9 cellular contexts compared by ENCODE assay signal in the genomic region with DNA sequence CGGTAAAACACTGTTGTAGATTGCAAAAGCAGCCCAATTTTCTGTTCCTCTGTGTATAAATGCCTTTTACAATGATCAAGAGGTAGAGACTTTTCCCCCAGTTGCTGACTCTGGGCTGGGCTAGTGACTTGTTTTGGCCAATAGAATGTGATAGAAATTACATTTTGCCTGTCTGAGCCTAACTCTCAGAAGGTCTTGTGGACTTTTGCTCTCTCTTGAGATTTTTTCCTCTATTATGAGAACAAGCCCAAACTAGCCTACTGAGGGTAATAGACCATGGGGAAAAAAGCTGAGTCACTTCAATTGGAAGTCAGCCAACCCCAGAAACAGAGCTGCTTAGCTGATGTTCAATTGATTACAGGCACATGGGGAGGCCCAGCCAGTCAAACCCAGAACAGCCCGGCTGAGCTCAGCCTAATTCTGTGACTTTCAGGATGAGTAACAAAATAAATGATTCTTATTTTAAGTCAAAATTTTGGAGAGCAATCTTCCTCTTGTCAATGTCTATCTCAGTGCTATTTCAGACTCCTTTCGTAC.
DNase-seq lines count a peak whose midpoint lies in the region; ATAC-seq and TF ChIP-seq lines count a peak whose summit lies in the region.
"Had no signal": no experiment of that assay in that cellular context is flagged by ENCODE, and none has a peak within 500 bp of the region (broad histone marks: within the 10 kb centered on the region; RNA-seq: fewer than 3 reads in every experiment).

No MANE protein-coding gene starts in this region.

- no peak overlapping the region for H3K27ac Mint-ChIP-seq in WTC11

- no peaks in the 10 kb centered on the region for H3K9me2 ChIP-seq in Karpas-422 (replicated peaks; ENCODE audit: insufficient read depth, low read length)

- CTCF ChIA-PET in A673 (lab: Charles Lee) (no interaction called here), HEK293 (lab: Yijun Ruan, JAX) (interaction anchor here (0.7 to 1.6 kb wide), 4 partner anchors 15 to 1432 kb away, joined by 3 to 6 read pairs (median 4); no protein-coding TSS in a partner anchor), WTC11 (lab: Charles Lee) (interaction anchor here (0.6 to 1.5 kb wide), 4 partner anchors 8 to 480 kb away, joined by 3 to 4 read pairs (median 4); no protein-coding TSS in a partner anchor)

- no peaks in the 10 kb centered on the region; the same call in 1 of the 2 replicates for H3K27me3 Mint-ChIP-seq in WTC11 (ENCODE audit: low read depth)

- H3K27me3 ChIP-seq in A673 (replicated peaks; ENCODE audit: insufficient read depth, low read depth, low read length, poor library complexity), result no peaks in the 10 kb centered on the region
- H3K27me3 ChIP-seq in Karpas-422 (ENCODE audit: low read length), result no peaks in the 10 kb centered on the region; the same call in 1 of the 2 replicates
- H3K27me3 ChIP-seq in SJSA1 (replicated peaks), result no peaks in the 10 kb centered on the region
- H3K27me3 ChIP-seq in prostate gland (replicated peaks; ENCODE audit: insufficient read depth), result no peaks in the 10 kb centered on the region

- H3K4me1 ChIP-seq in A673 (ENCODE audit: insufficient read depth, low read length, poor library complexity, severe bottlenecking) (peaks cover 14% of the 10 kb centered on the region), HEK293 (ENCODE audit: control insufficient read depth, insufficient read depth, low read length) (no peaks in the 10 kb centered on the region; the same call in 1 of the 2 replicates), Karpas-422 (ENCODE audit: low read length) (peaks cover 23% of the 10 kb centered on the region), SJSA1 (replicated peaks) (peaks cover 22% of the 10 kb centered on the region), prostate gland (replicated peaks) (no peaks in the 10 kb centered on the region)

- H3K79me2 ChIP-seq in Karpas-422 (ENCODE audit: low read length), result no peaks in the 10 kb centered on the region

- H3K9ac ChIP-seq in Karpas-422 (ENCODE audit: low read length), result no peak overlapping the region

- POLR2A ChIA-PET in A673 (lab: Charles Lee; ENCODE audit: low non-redundant PET), result no interaction called here
- POLR2A ChIA-PET in HEK293 (lab: Yijun Ruan, JAX), result no interaction called here
- POLR2A ChIA-PET in WTC11 (lab: Charles Lee), result no interaction called here

- H3K4me1 Mint-ChIP-seq in WTC11, result peaks cover 56% of the 10 kb centered on the region
- H3K4me1 Mint-ChIP-seq: neural crest cell had no signal

- intact Hi-C loops in A673 (cut with micrococcal nuclease; ENCODE audit: unreplicated experiment) (loop anchor here (10.0 kb wide), 1 partner anchor 157 kb away; the partner anchor contains the start of gene LIN7A), prostate gland (cut with DNase I) (no loop called here)

- H3K27ac ChIP-seq in A673 (ENCODE audit: low read depth, low read length, poor library complexity, severe bottlenecking) (peak overlapping the region; percentile 83), HEK293 (ENCODE audit: extremely low read depth, low read depth, low read length) (peak overlapping the region; percentile 57; the same call in 1 of the 2 replicates), Karpas-422 (ENCODE audit: low read length) (peak overlapping the region; percentile 44; the same call in 1 of the 2 replicates), SJSA1 (peak overlapping the region; percentile 56), prostate gland (peak overlapping the region in 1 of 2 donors; percentile 28)

- no peak overlapping the region for H2AFZ ChIP-seq in Karpas-422 (ENCODE audit: low read length)

- TF ChIP-seq CTCF in A673 (conservative IDR thresholded peaks at IDR 0.05; ENCODE audit: low read depth, low read length) (no peak), GM10266 (IDR thresholded peaks at IDR 0.05; ENCODE audit: control insufficient read depth, insufficient read depth, low read depth, missing control alignments) (no peak), HEK293 (tag by site-specific recombination; IDR thresholded peaks at IDR 0.05) (no peak), prostate gland (IDR thresholded peaks at IDR 0.05) (no peak), WTC11 (IDR thresholded peaks at IDR 0.05) (no peak)

- TF ChIP-seq POLR2A in prostate gland (IDR thresholded peaks at IDR 0.05), result no peak

- H3K36me3 Mint-ChIP-seq in WTC11, result peaks cover 60% of the 10 kb centered on the region

- H3K9me3 Mint-ChIP-seq in WTC11, result peaks cover 55% of the 10 kb centered on the region

- H3K4me3 Mint-ChIP-seq in WTC11, result no peak overlapping the region
- H3K4me3 Mint-ChIP-seq: neural crest cell had no signal

- H3K4me2 ChIP-seq in Karpas-422 (ENCODE audit: low read depth, low read length, poor library complexity, severe bottlenecking), result peak overlapping the region; percentile 27

- ATAC-seq in WTC11, result no peak

- H3K4me3 ChIP-seq in A673 (ENCODE audit: low read depth, low read length, poor library complexity, severe bottlenecking) (no peak overlapping the region), HEK293 (ENCODE audit: low read depth, low read length) (no peak overlapping the region), Karpas-422 (ENCODE audit: low read length) (no peak overlapping the region), SJSA1 (no peak overlapping the region), prostate gland (no peak overlapping the region)

- H3K36me3 ChIP-seq in A673 (ENCODE audit: insufficient read depth, low read length, poor library complexity, severe bottlenecking) (no peaks in the 10 kb centered on the region), HEK293 (ENCODE audit: control insufficient read depth in 2 of 2, insufficient read depth in 1 of 2, low read length in 2 of 2) (no peaks in the 10 kb centered on the region), Karpas-422 (ENCODE audit: insufficient read depth, low read length) (no peaks in the 10 kb centered on the region), SJSA1 (no peaks in the 10 kb centered on the region; the same call in 1 of the 2 replicates), prostate gland (no peaks in the 10 kb centered on the region)

- peak; percentile 92 for DNase-seq in A673 (ENCODE audit: low spot score)
- peak; percentile 66 for DNase-seq in GM10266 (ENCODE audit: extremely low spot score)
- DNase-seq in Karpas-422, result peak; percentile 93
- peak; percentile 55 to 58 for DNase-seq in SJSA1 (ENCODE audit: low read depth in 1 of 2, low spot score in 2 of 2)
- DNase-seq in fibroblast of gingiva (ENCODE audit: low read depth), result peak; percentile 95
- peak; percentile 55 for DNase-seq in prostate gland (ENCODE audit: low spot score)
- DNase-seq in WTC11 (ENCODE audit: low spot score), result no peak

- no TSS peak for BruUV-seq in A673 (replicated peaks; lab: Mats Ljungman, UMichigan)

- WGBS in prostate gland, result 66% methylated on average over 3 of the region's 3 CpGs

- H4K20me1 ChIP-seq in Karpas-422 (ENCODE audit: insufficient read depth, low read depth, low read length), result no peaks in the 10 kb centered on the region

- peaks cover 24% of the 10 kb centered on the region for H3K9me3 ChIP-seq in A673 (ENCODE audit: low read depth, low read length, poor library complexity, severe bottlenecking)
- no peaks in the 10 kb centered on the region for H3K9me3 ChIP-seq in HEK293 (ENCODE audit: control insufficient read depth, insufficient read depth, low read depth, low read length)
- H3K9me3 ChIP-seq in Karpas-422 (ENCODE audit: low read length), result no peaks in the 10 kb centered on the region
- peaks cover 3% of the 10 kb centered on the region; the same call in 1 of the 2 replicates for H3K9me3 ChIP-seq in SJSA1 (replicated peaks)
- H3K9me3 ChIP-seq in prostate gland, result no peaks in the 10 kb centered on the region

TF ChIP-seq in HEK293, 187 proteins besides CTCF, POLR2A, EP300 and RAD21 (continues in another document):
- no peak for TF ChIP-seq ZNF112 (tag by site-specific recombination; IDR thresholded peaks at IDR 0.05)
- TF ChIP-seq IKZF3 (tag by site-specific recombination; IDR thresholded peaks at IDR 0.05), result peak; percentile 58; the same call in 1 of the 2 replicates
- peak; percentile 88 for TF ChIP-seq ZNF660 (tag by site-specific recombination; IDR thresholded peaks at IDR 0.05)
- TF ChIP-seq ZEB2 (tag by site-specific recombination; IDR thresholded peaks at IDR 0.05), result 0 out of 2 replicates have a peak, but pooled peaks have one; percentile 19
- no peak for TF ChIP-seq KLF9 (tag by site-specific recombination; IDR thresholded peaks at IDR 0.05; ENCODE audit: low read depth)

TF ChIP-seq in WTC11, 78 proteins besides CTCF, POLR2A, EP300 and RAD21 (continues in another document):
- TF ChIP-seq CBFB (CRISPR knock-in tag; IDR thresholded peaks at IDR 0.05; ENCODE audit: low read depth) (no peak), ARID4B (CRISPR knock-in tag; IDR thresholded peaks at IDR 0.05; ENCODE audit: borderline replicate concordance) (no peak)
